18 cellular contexts compared by ENCODE assay signal in the genomic region with DNA sequence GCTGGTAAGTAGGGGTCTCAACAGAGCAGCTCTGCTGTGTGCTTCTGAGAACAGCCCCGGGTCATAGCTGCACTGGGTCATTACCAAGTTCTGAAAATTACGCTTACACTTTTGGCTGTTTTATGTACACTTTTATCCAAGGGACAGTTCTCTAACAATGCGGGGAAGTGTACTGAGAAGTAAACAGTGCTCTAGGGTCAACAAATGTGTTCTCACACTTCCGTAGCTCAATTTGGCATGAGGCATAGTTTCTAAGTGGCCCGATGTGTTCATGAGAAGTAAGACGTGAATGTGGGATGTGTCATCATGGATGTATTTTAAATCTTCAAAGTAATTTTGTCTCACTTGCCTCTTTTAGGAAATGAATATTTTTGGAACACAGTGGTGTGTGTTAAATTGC.
"Had no signal": no experiment of that assay in that cellular context is flagged by ENCODE, and none has a peak within 500 bp of the region (broad histone marks: within the 10 kb centered on the region; RNA-seq: fewer than 3 reads in every experiment).

No MANE protein-coding gene starts in this region.

- ATAC-seq: activated T-helper 17 cell treated with anti-CD3 and anti-CD28 coated beads, Interleukin-2, amount 50 U/mL, for 72 hours; left lung; stimulated activated naive CD8-positive, alpha-beta T cell treated with anti-CD3 and anti-CD28 coated beads, Interleukin-15, Interleukin-2, amounts not matched to agents 100 U/mL and 50 U/mL, for 24 hours had no signal

- FAIRE-seq: islet of Langerhans had no signal

- H3K36me3 ChIP-seq: heart right ventricle, left lung, right atrium auricular region, SJSA1 had no signal

- H3K4me1 ChIP-seq: heart right ventricle, left lung, testis had no signal

- H3K4me3 Mint-ChIP-seq: activated T-helper 17 cell treated with anti-CD3 and anti-CD28 coated beads, Interleukin-2, amount 50 U/mL, for 72 hours; nephron progenitor cell; T-helper 2 cell treated with Interferon-gamma antibody and Interleukin-4, amounts not matched to agents 5 μg/mL and 100 μg/mL, for 36 hours had no signal

- H3K9me3 Mint-ChIP-seq: activated T-helper 17 cell treated with anti-CD3 and anti-CD28 coated beads, Interleukin-2, amount 50 U/mL, for 72 hours; nephron progenitor cell; T-helper 2 cell treated with Interferon-gamma antibody and Interleukin-4, amounts not matched to agents 5 μg/mL and 100 μg/mL, for 36 hours had no signal

- H3K4me2 ChIP-seq: smooth muscle cell had no signal

- H3K27me3 ChIP-seq: heart right ventricle, left lung, right atrium auricular region, testis had no signal

- H3K27ac ChIP-seq: heart right ventricle, SJSA1, testis had no signal

- DNase-seq: activated CD4-positive, CD25-positive, alpha-beta regulatory T cell treated with anti-CD3 and anti-CD28 coated beads, Interleukin-2, amount 50 U/mL, for 72 hours; activated naive CD4-positive, alpha-beta T cell treated with Interleukin-2 at 50 U/mL for 16 hours; activated T-cell treated with anti-CD3 and anti-CD28 coated beads for 4 hours; aorta; effector CD4-positive, alpha-beta T cell; foreskin melanocyte; heart right ventricle; left lung; nephron progenitor cell; stimulated activated naive CD8-positive, alpha-beta T cell treated with anti-CD3 and anti-CD28 coated beads, Interleukin-15, Interleukin-2, amounts not matched to agents 100 U/mL and 50 U/mL, for 24 hours; testis had no signal

- H3K4me1 Mint-ChIP-seq: activated T-helper 17 cell treated with anti-CD3 and anti-CD28 coated beads, Interleukin-2, amount 50 U/mL, for 72 hours had no signal

- H3K27me3 Mint-ChIP-seq: activated T-helper 17 cell treated with anti-CD3 and anti-CD28 coated beads, Interleukin-2, amount 50 U/mL, for 72 hours; progenitor cell of endocrine pancreas had no signal

- H3K4me3 ChIP-seq: heart right ventricle, left lung, right atrium auricular region, SJSA1, smooth muscle cell, testis had no signal

- H3K9me3 ChIP-seq: heart right ventricle, left lung, right atrium auricular region, SJSA1, testis had no signal

- H3K27ac Mint-ChIP-seq: activated T-helper 17 cell treated with anti-CD3 and anti-CD28 coated beads, Interleukin-2, amount 50 U/mL, for 72 hours; nephron progenitor cell; progenitor cell of endocrine pancreas; T-helper 2 cell treated with Interferon-gamma antibody and Interleukin-4, amounts not matched to agents 5 μg/mL and 100 μg/mL, for 36 hours had no signal
